In the genomic region with DNA sequence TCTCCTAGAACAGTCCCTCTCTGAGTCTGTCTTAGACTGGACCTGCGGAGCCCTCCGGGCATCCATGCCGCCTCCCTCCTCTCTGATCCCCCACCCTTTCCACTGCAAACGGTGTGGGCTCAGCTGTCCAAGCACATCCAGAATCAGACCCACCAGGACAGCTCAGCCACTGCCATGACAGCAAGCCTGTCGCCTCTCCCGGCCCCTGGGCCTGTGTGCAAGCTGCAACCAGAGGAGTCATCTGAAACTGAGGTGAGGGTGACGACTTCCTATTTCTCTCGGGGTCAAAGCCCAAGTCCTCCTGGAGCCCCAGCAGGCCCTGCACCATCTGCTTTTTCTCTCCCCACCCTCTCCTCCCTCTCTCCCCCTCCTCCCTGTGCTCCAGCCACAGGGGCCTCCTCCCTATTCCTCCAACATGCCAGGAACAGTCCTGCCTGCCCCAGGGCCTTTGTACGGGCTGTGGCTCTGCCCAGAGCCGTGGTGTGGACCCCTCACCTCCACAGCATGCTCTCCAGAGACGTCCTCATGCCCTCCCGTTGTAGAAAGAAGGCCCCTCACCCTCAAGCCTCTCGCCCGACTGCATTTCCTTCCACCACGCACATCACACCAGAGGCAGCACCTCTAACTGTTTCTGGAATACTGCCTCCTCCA, we compare ENCODE assay signal across 16 cellular contexts. TPM values are rescaled to one million over a fixed set of nuclear protein-coding genes. Genes with fewer than 3 reads are reported as not detected.
DNase-seq lines count a peak whose midpoint lies in the region; ATAC-seq, FAIRE-seq and TF ChIP-seq lines count a peak whose summit lies in the region.
"Had no signal": no experiment of that assay in that cellular context is flagged by ENCODE, and none has a peak within 500 bp of the region (broad histone marks: within the 10 kb centered on the region; RNA-seq: fewer than 3 reads in every experiment).

No MANE protein-coding gene starts in this region.

- WGBS in GM23248 (ENCODE audit: low coverage in 1 of 2, low lambda C conversion rate in 2 of 2, missing lambda C conversion rate in 2 of 2), 2 experiments, result 97 to 98% methylated on average over 14 to 15 of the region's 15 CpGs

- no peaks in the 10 kb centered on the region for H4K20me1 ChIP-seq in GM23248 (ENCODE audit: insufficient read depth)
- H4K20me1 ChIP-seq in endothelial cell of umbilical vein (replicated peaks; ENCODE audit: control insufficient read depth, extremely low read depth, insufficient read depth, low read length), result no peaks in the 10 kb centered on the region

- no peaks in the 10 kb centered on the region for H3K27me3 ChIP-seq in GM23248 (replicated peaks; ENCODE audit: insufficient read depth)
- no peaks in the 10 kb centered on the region for H3K27me3 ChIP-seq in Panc1 (ENCODE audit: control insufficient read depth, insufficient read depth, low read length)
- no peaks in the 10 kb centered on the region for H3K27me3 ChIP-seq in endothelial cell of umbilical vein (ENCODE audit: control insufficient read depth in 2 of 2, insufficient read depth in 2 of 2, low read length in 2 of 2)
- H3K27me3 ChIP-seq in skeletal muscle tissue (ENCODE audit: control insufficient read depth in 3 of 3, insufficient read depth in 3 of 3, low read length in 3 of 3), result no peaks in the 10 kb centered on the region
- H3K27me3 ChIP-seq: gastroesophageal sphincter had no signal

- no peak overlapping the region for H3K4me3 ChIP-seq in GM23248
- H3K4me3 ChIP-seq in Panc1 (ENCODE audit: low read depth in 2 of 2, low read length in 2 of 2), result no peak overlapping the region
- H3K4me3 ChIP-seq in endothelial cell of umbilical vein (replicated peaks in 1 of 3; ENCODE audit: insufficient read depth in 1 of 3, low read depth in 1 of 3, low read length in 3 of 3), result no peak overlapping the region
- H3K4me3 ChIP-seq in skeletal muscle tissue (ENCODE audit: low read length in 3 of 3), result peak overlapping the region in 2 of 3 donors; percentile 6 to 27
- H3K4me3 ChIP-seq in mucosa of descending colon, result no peak overlapping the region
- H3K4me3 ChIP-seq: gastroesophageal sphincter had no signal

- BruUV-seq in Panc1 (replicated peaks; lab: Mats Ljungman, UMichigan) (no TSS peak), endothelial cell of umbilical vein (replicated peaks; lab: Mats Ljungman, UMichigan) (no TSS peak)

- H3K9me1 ChIP-seq in endothelial cell of umbilical vein (replicated peaks; ENCODE audit: control insufficient read depth, extremely low read depth, insufficient read depth, low read length), result no peaks in the 10 kb centered on the region

- H3K36me3 ChIP-seq in GM23248 (ENCODE audit: low read depth) (peaks cover 17% of the 10 kb centered on the region; the same call in 1 of the 2 replicates), Panc1 (ENCODE audit: control insufficient read depth, insufficient read depth, low read length) (no peaks in the 10 kb centered on the region; the same call in 1 of the 2 replicates), endothelial cell of umbilical vein (ENCODE audit: control insufficient read depth in 2 of 2, extremely low read depth in 1 of 2, insufficient read depth in 2 of 2, low read length in 2 of 2) (peaks cover 11 to 59% of the 10 kb centered on the region in 2 experiments), skeletal muscle tissue (ENCODE audit: control insufficient read depth in 3 of 3, insufficient read depth in 3 of 3, low read length in 3 of 3) (peaks cover 53 to 61% (median 60%) of the 10 kb centered on the region in 3 donors), mucosa of descending colon (ENCODE audit: low read depth) (peaks cover 25% of the 10 kb centered on the region)

- H2AFZ ChIP-seq in GM23248 (no peak overlapping the region), endothelial cell of umbilical vein (ENCODE audit: low read depth, low read length) (no peak overlapping the region)
- H2AFZ ChIP-seq: parathyroid adenoma had no signal

- no peaks in the 10 kb centered on the region for H3K9me2 ChIP-seq in GM23248 (ENCODE audit: insufficient read depth)

- TF ChIP-seq CTCF in Panc1 (IDR thresholded peaks at IDR 0.05) (no peak), endothelial cell of umbilical vein (IDR thresholded peaks at IDR 0.05; ENCODE audit: extremely low read depth in 1 of 2, insufficient read depth in 1 of 2, low read depth in 1 of 2, low read length in 2 of 2) (no peak), mucosa of descending colon (IDR thresholded peaks at IDR 0.05) (no peak)

- H3K4me1 ChIP-seq in GM23248 (ENCODE audit: insufficient read depth), result peaks cover 18% of the 10 kb centered on the region
- peaks cover 3% of the 10 kb centered on the region; the same call in 1 of the 2 replicates for H3K4me1 ChIP-seq in Panc1 (ENCODE audit: control insufficient read depth, insufficient read depth, low read length)
- peaks cover 9% of the 10 kb centered on the region for H3K4me1 ChIP-seq in endothelial cell of umbilical vein (ENCODE audit: control insufficient read depth, extremely low read depth, insufficient read depth, low read length)
- H3K4me1 ChIP-seq in skeletal muscle tissue (ENCODE audit: control insufficient read depth in 3 of 3, insufficient read depth in 3 of 3, low read length in 3 of 3), result peaks cover 42 to 60% (median 45%) of the 10 kb centered on the region in 3 donors
- no peaks in the 10 kb centered on the region for H3K4me1 ChIP-seq in mucosa of descending colon (ENCODE audit: low read depth)
- H3K4me1 ChIP-seq: parathyroid adenoma had no signal

- H3K4me2 ChIP-seq in GM23248 (ENCODE audit: unreplicated experiment) (no peak overlapping the region), endothelial cell of umbilical vein (ENCODE audit: insufficient read depth, low read length) (no peak overlapping the region)

- no peaks in the 10 kb centered on the region for H3K79me2 ChIP-seq in GM23248 (ENCODE audit: insufficient read depth)
- H3K79me2 ChIP-seq in endothelial cell of umbilical vein (ENCODE audit: control insufficient read depth, insufficient read depth, low read length), result no peaks in the 10 kb centered on the region

- POLR2A ChIA-PET in Panc1 (lab: Charles Lee) (no interaction called here), endothelial cell of umbilical vein (lab: Charles Lee) (no interaction called here)

- TF ChIP-seq POLR2A in endothelial cell of umbilical vein (IDR thresholded peaks at IDR 0.05; ENCODE audit: low read depth, low read length), result no peak

- intact Hi-C loops in Panc1 (cut with micrococcal nuclease; ENCODE audit: unreplicated experiment), result no loop called here
- intact Hi-C loops in endothelial cell of umbilical vein (cut with micrococcal nuclease), result no loop called here
- intact Hi-C loops in mucosa of descending colon (cut with DNase I, micrococcal nuclease), result no loop called here

- in situ Hi-C loops in GM23248 (cut with MboI), result no loop called here
- in situ Hi-C loops in Panc1 (cut with HindIII; ENCODE audit: low pct_unique_long_range_greater_than_20kb, low sequenced_read_pairs), result no loop called here

- CTCF ChIA-PET in Panc1 (lab: Charles Lee) (no interaction called here), endothelial cell of umbilical vein (lab: Charles Lee) (interaction anchor here (1.8 kb wide), 1 partner anchor 98 kb away, joined by 5 read pairs; a partner anchor contains a TSS)

- dilution Hi-C loops in endothelial cell of umbilical vein (cut with MboI; ENCODE audit: extremely low pct_ligation_motif_present, low sequenced_read_pairs), result no loop called here

- FAIRE-seq in endothelial cell of umbilical vein (lab: Jason Lieb, UNC), result no peak
- FAIRE-seq: GM18507 had no signal

- H3K9ac ChIP-seq in GM23248 (no peak overlapping the region), endothelial cell of umbilical vein (replicated peaks; ENCODE audit: extremely low read depth, insufficient read depth, low read length) (no peak overlapping the region), skeletal muscle tissue (ENCODE audit: low read depth in 1 of 3, low read length in 3 of 3) (peak overlapping the region; percentile 34 to 81 (median 68))
- H3K9ac ChIP-seq: parathyroid adenoma had no signal

- H3K9me3 ChIP-seq in GM23248 (ENCODE audit: low read depth), result no peaks in the 10 kb centered on the region
- H3K9me3 ChIP-seq in Panc1 (ENCODE audit: control insufficient read depth, insufficient read depth, low read depth, low read length), result no peaks in the 10 kb centered on the region
- no peaks in the 10 kb centered on the region for H3K9me3 ChIP-seq in endothelial cell of umbilical vein (replicated peaks; ENCODE audit: control insufficient read depth, insufficient read depth, low read length)
- H3K9me3 ChIP-seq in skeletal muscle tissue (ENCODE audit: control insufficient read depth in 3 of 3, low read length in 3 of 3), result no peaks in the 10 kb centered on the region
- H3K9me3 ChIP-seq in mucosa of descending colon, result no peaks in the 10 kb centered on the region
- H3K9me3 ChIP-seq: gastroesophageal sphincter had no signal

- H3F3A ChIP-seq in GM23248 (ENCODE audit: insufficient read depth), result peaks cover 17% of the 10 kb centered on the region

- ATAC-seq in Panc1 (no peak), mucosa of descending colon (no peak)

- DNase-seq in GM23248 (no peak), Panc1 (ENCODE audit: low read depth, low spot score) (no peak), endothelial cell of umbilical vein (ENCODE audit: low read depth, low spot score) (no peak), H4 (ENCODE audit: low spot score) (no peak), NAMALWA (ENCODE audit: low spot score) (no peak), midbrain (lab: John Stamatoyannopoulos, UW) (no peak), mucosa of descending colon (no peak)
- DNase-seq: activated naive CD4-positive, alpha-beta T cell treated with Interleukin-2 at 50 U/mL for 16 hours; COR-L47; effector memory CD4-positive, alpha-beta T cell; NCI-H1092 had no signal

- H3K27ac ChIP-seq in GM23248 (peak overlapping the region; percentile 39; the same call in 1 of the 2 replicates), Panc1 (ENCODE audit: low read length) (peak overlapping the region; percentile 39; the same call in 1 of the 2 replicates), endothelial cell of umbilical vein (ENCODE audit: insufficient read depth, low read depth, low read length) (peak overlapping the region; percentile 45), skeletal muscle tissue (ENCODE audit: low read depth, low read length) (peak overlapping the region; percentile 98)
- H3K27ac ChIP-seq: parathyroid adenoma, VCaP had no signal

RNA-seq across cellular contexts. Expression of a gene that starts 23.5 kb away (rescaled TPM):
- 177 and 207 TPM in 2 replicates for total RNA-seq in GM23248 (2014; rRNA removed; shearing (Covaris generic))
- polyA plus RNA-seq in GM23248 (2016; fragmentation: Nextera tagmentation; extraction: Ambion mirVana), result 591 and 597 TPM in 2 replicates
- 78.1 TPM for total RNA-seq in Panc1 (2021; ENCODE audit: unreplicated experiment)
- polyA plus RNA-seq in Panc1 (2012; ENCODE audit: insufficient read length), result 190 TPM
- 187 and 191 TPM in 2 replicates for total RNA-seq in endothelial cell of umbilical vein
- polyA plus RNA-seq in endothelial cell of umbilical vein, result 337 and 358 TPM in 2 replicates
- 276 and 354 TPM in 2 replicates for polyA plus RNA-seq in endothelial cell of umbilical vein (2011; cell fraction: cytosol; rRNA removed)
- 112 and 113 TPM in 2 replicates for polyA plus RNA-seq in endothelial cell of umbilical vein (2011; cell fraction: nucleus; rRNA removed)
- 316 and 352 TPM in 2 replicates for polyA plus RNA-seq in endothelial cell of umbilical vein (2012)
- 78.9 and 81.8 TPM in 2 replicates for polyA minus RNA-seq in endothelial cell of umbilical vein
- polyA minus RNA-seq in endothelial cell of umbilical vein (2011; cell fraction: cytosol; rRNA and poly(A)+ RNA removed), result 54.6 TPM
- 20.1 and 38.7 TPM in 2 replicates for polyA minus RNA-seq in endothelial cell of umbilical vein (2011; cell fraction: nucleus; rRNA and poly(A)+ RNA removed)
- total RNA-seq in skeletal muscle tissue, result 44.4 TPM
- 165 and 192 TPM in 2 replicates for total RNA-seq in H4 (2014; rRNA removed; shearing (Covaris generic))
- total RNA-seq in mucosa of descending colon, result 10 to 100 TPM; 50.2 to 85.9 (median 54.8) TPM

RNA-seq across cellular contexts. Expression of a gene that starts 30.0 kb away (rescaled TPM):
- 50.3 and 82.2 TPM in 2 replicates for total RNA-seq in GM23248 (2014; rRNA removed; shearing (Covaris generic))
- polyA plus RNA-seq in GM23248 (2016; fragmentation: Nextera tagmentation; extraction: Ambion mirVana) (33.0 and 37.0 TPM in 2 replicates), endothelial cell of umbilical vein (31.5 and 38.3 TPM in 2 replicates)
- total RNA-seq in Panc1 (2021; ENCODE audit: unreplicated experiment) (108 TPM), endothelial cell of umbilical vein (87.6 and 98.0 TPM in 2 replicates), skeletal muscle tissue (16.2 TPM), mucosa of descending colon (10 to 100 TPM; 67.8 to 89.3 (median 74.0) TPM)
- polyA plus RNA-seq in Panc1 (2012; ENCODE audit: insufficient read length), result 91.4 TPM
- polyA plus RNA-seq in endothelial cell of umbilical vein (2011; cell fraction: cytosol; rRNA removed), result 20.3 TPM in 2 replicates
- polyA plus RNA-seq in endothelial cell of umbilical vein (2011; cell fraction: nucleus; rRNA removed), result 34.8 and 37.6 TPM in 2 replicates
- polyA plus RNA-seq in endothelial cell of umbilical vein (2012), result 52.3 and 53.6 TPM in 2 replicates
- polyA minus RNA-seq in endothelial cell of umbilical vein, result 17.5 and 24.7 TPM in 2 replicates
- polyA minus RNA-seq in endothelial cell of umbilical vein (2011; cell fraction: cytosol; rRNA and poly(A)+ RNA removed), result 17.6 TPM
- polyA minus RNA-seq in endothelial cell of umbilical vein (2011; cell fraction: nucleus; rRNA and poly(A)+ RNA removed), result 25.6 and 54.2 TPM in 2 replicates
- total RNA-seq in H4 (2014; rRNA removed; shearing (Covaris generic)), result 27.7 and 47.5 TPM in 2 replicates

RNA-seq across cellular contexts. Expression of a gene that starts 54.3 kb away (rescaled TPM):
- total RNA-seq in GM23248 (2014; rRNA removed; shearing (Covaris generic)), result 0.76 and 0.86 TPM in 2 replicates
- 2.0 TPM in 2 replicates for polyA plus RNA-seq in GM23248 (2016; fragmentation: Nextera tagmentation; extraction: Ambion mirVana)
- 4.8 TPM for total RNA-seq in Panc1 (2021; ENCODE audit: unreplicated experiment)
- polyA plus RNA-seq in Panc1 (2012; ENCODE audit: insufficient read length), result 3.8 TPM
- total RNA-seq in endothelial cell of umbilical vein, result 53.7 and 56.1 TPM in 2 replicates
- polyA plus RNA-seq in endothelial cell of umbilical vein, result 40.0 and 44.8 TPM in 2 replicates
- 33.4 and 37.4 TPM in 2 replicates for polyA plus RNA-seq in endothelial cell of umbilical vein (2011; cell fraction: cytosol; rRNA removed)
- 19.3 and 19.4 TPM in 2 replicates for polyA plus RNA-seq in endothelial cell of umbilical vein (2011; cell fraction: nucleus; rRNA removed)
- polyA plus RNA-seq in endothelial cell of umbilical vein (2012), result 21.5 and 29.8 TPM in 2 replicates
- 32.6 and 35.4 TPM in 2 replicates for polyA minus RNA-seq in endothelial cell of umbilical vein
- polyA minus RNA-seq in endothelial cell of umbilical vein (2011; cell fraction: cytosol; rRNA and poly(A)+ RNA removed), result 1.2 TPM
- 15.8 and 24.1 TPM in 2 replicates for polyA minus RNA-seq in endothelial cell of umbilical vein (2011; cell fraction: nucleus; rRNA and poly(A)+ RNA removed)
- total RNA-seq in skeletal muscle tissue, result 5.7 TPM
- total RNA-seq in H4 (2014; rRNA removed; shearing (Covaris generic)), result 2.7 and 2.8 TPM in 2 replicates
- 10 to 100 TPM in 2 of 3 donors, 1 to 10 TPM in 1; 5.1 to 47.6 (median 10.7) TPM for total RNA-seq in mucosa of descending colon

Comparison
In these comparisons a context has a peak if more than half of its experiments do, and no peak if none do; other contexts are left out.
1. H3K27ac ChIP-seq: peak in every context shown above with its lines; median percentile 98 in skeletal muscle tissue; 45 in endothelial cell of umbilical vein; 39 in GM23248; 39 in Panc1.
2. H3K4me3 ChIP-seq: peak in skeletal muscle tissue (2 of 3); none in GM23248 (single experiment), Panc1 (0 of 2), endothelial cell of umbilical vein (0 of 3) and mucosa of descending colon (single experiment).
3. H3K9ac ChIP-seq: peak in skeletal muscle tissue (3 of 3); none in GM23248 (single experiment) and endothelial cell of umbilical vein (single experiment).